14 cellular contexts compared by ENCODE assay signal in genomic region chr11:92297551-92298237, GRCh38.
"Had no signal": no experiment of that assay in that cellular context is flagged by ENCODE, and none has a peak within 500 bp of the region (broad histone marks: within the 10 kb centered on the region; RNA-seq: fewer than 3 reads in every experiment).

No MANE protein-coding gene starts in this region.

- H3K27me3 ChIP-seq: adrenal gland, cardiac muscle cell, gastrocnemius medialis, right lobe of liver, transverse colon had no signal

- H3K36me3 ChIP-seq: adrenal gland, cardiac muscle cell, gastrocnemius medialis, left ventricle myocardium inferior, right lobe of liver, transverse colon had no signal

- ATAC-seq: activated CD4-positive, alpha-beta T cell treated with anti-CD3 and anti-CD28 coated beads for 36 hours; activated T-cell treated with anti-CD3 and anti-CD28 coated beads, Interleukin-2, amount 50 U/mL, for 4 hours; gastrocnemius medialis; natural killer cell; psoas muscle; right lobe of liver; stimulated activated naive CD8-positive, alpha-beta T cell treated with anti-CD3 and anti-CD28 coated beads, Interleukin-15, Interleukin-2, amounts not matched to agents 100 U/mL and 50 U/mL, for 24 hours had no signal

- H3K27ac ChIP-seq: adrenal gland, cardiac muscle cell, gastrocnemius medialis, left ventricle myocardium inferior, psoas muscle, right lobe of liver, transverse colon had no signal

- H3K4me3 ChIP-seq: adrenal gland, cardiac muscle cell, gastrocnemius medialis, left ventricle myocardium inferior, psoas muscle, right lobe of liver, transverse colon had no signal

- H3K9me3 ChIP-seq: adrenal gland, gastrocnemius medialis, psoas muscle, right lobe of liver, transverse colon had no signal

- H3K4me1 ChIP-seq: adrenal gland, gastrocnemius medialis, left ventricle myocardium inferior, psoas muscle, right lobe of liver had no signal

- DNase-seq: activated CD4-positive, alpha-beta memory T cell treated with anti-CD3 and anti-CD28 coated beads for 36 hours; activated CD4-positive, alpha-beta T cell treated with anti-CD3 and anti-CD28 coated beads for 36 hours; activated effector memory CD4-positive, alpha-beta T cell treated with Interleukin-2 at 50 U/mL for 16 hours; activated naive CD4-positive, alpha-beta T cell treated with anti-CD3 and anti-CD28 coated beads, Interleukin-2, amount 50 U/mL, for 16 hours; activated T-cell treated with anti-CD3 and anti-CD28 coated beads, Interleukin-2, amount 50 U/mL, for 4 hours; adrenal gland; gastrocnemius medialis; left ventricle myocardium inferior; natural killer cell; psoas muscle; right lobe of liver; stimulated activated naive CD8-positive, alpha-beta T cell treated with anti-CD3 and anti-CD28 coated beads, Interleukin-15, Interleukin-2, amounts not matched to agents 100 U/mL and 50 U/mL, for 24 hours; transverse colon had no signal
